In the genomic region with DNA sequence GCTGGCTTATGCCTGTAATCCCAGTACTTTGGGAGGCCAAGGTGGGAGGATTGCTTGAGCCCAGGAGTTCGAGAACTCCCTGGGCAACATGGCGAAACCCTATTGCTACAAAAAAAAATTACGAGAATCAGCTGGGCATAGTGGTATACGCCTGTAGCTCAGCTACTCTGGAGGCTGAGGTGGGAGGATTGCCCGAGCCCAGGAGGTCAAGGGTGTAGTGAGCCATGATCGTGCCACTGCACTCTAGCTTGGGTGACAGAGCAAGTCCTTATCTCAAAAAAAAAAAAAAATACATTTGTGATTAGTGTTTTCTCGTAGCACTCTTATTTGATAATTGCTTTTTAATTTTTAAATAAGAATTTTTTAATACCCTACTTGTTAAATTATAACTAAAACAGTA, we compare ENCODE assay signal across 15 cellular contexts. TPM values are rescaled to one million over a fixed set of nuclear protein-coding genes. Genes with fewer than 3 reads are reported as not detected.
DNase-seq lines count a peak whose midpoint lies in the region; ATAC-seq and TF ChIP-seq lines count a peak whose summit lies in the region.
"Had no signal": no experiment of that assay in that cellular context is flagged by ENCODE, and none has a peak within 500 bp of the region (broad histone marks: within the 10 kb centered on the region; RNA-seq: fewer than 3 reads in every experiment).

No MANE protein-coding gene starts in this region.

- TF ChIP-seq CTCF in C4-2B (conservative IDR thresholded peaks at IDR 0.05) (no peak), hepatocyte (IDR thresholded peaks at IDR 0.05; ENCODE audit: poor library complexity) (no peak), endothelial cell (IDR thresholded peaks at IDR 0.05; ENCODE audit: unreplicated experiment) (no peak)

- 90% methylated on average over 7 of the region's 7 CpGs for WGBS in hepatocyte (ENCODE audit: low lambda C conversion rate, missing lambda C conversion rate)

- H3K79me2 ChIP-seq in Karpas-422 (ENCODE audit: low read length) = peaks cover 100% of the 10 kb centered on the region
- H3K79me2 ChIP-seq in hepatocyte = peaks cover 99% of the 10 kb centered on the region

- no peak for ATAC-seq in GM19455 (IDR thresholded peaks at IDR 0.05; ENCODE audit: unreplicated experiment)

- no peaks in the 10 kb centered on the region for H3K36me3 Mint-ChIP-seq in endothelial cell (ENCODE audit: low read depth, unreplicated experiment)

- H3K4me1 Mint-ChIP-seq in endothelial cell (ENCODE audit: unreplicated experiment) = peaks cover 36% of the 10 kb centered on the region

- H3K27ac Mint-ChIP-seq in endothelial cell (ENCODE audit: unreplicated experiment) = no peak overlapping the region
- H3K27ac Mint-ChIP-seq: activated T-helper 1 cell treated with anti-CD3 and anti-CD28 coated beads, Interleukin-12 subunit alpha, Interleukin-12 subunit beta, Interleukin-2, Interleukin-4 antibody, amounts not matched to agents 30 ng/mL and 10 ng/mL and 1 ng/mL, durations not matched to agents 14 hours and 24 hours and 36 hours had no signal

- no peaks in the 10 kb centered on the region for H3K9me3 Mint-ChIP-seq in endothelial cell (ENCODE audit: unreplicated experiment)
- H3K9me3 Mint-ChIP-seq: activated T-helper 1 cell treated with anti-CD3 and anti-CD28 coated beads, Interleukin-12 subunit alpha, Interleukin-12 subunit beta, Interleukin-2, Interleukin-4 antibody, amounts not matched to agents 30 ng/mL and 10 ng/mL and 1 ng/mL, durations not matched to agents 14 hours and 24 hours and 36 hours; neural crest cell; stimulated activated naive CD8-positive, alpha-beta T cell treated with anti-CD3 and anti-CD28 coated beads, Interleukin-15, Interleukin-2, amounts not matched to agents 100 ng/mL and 50 ng/mL, for 24 hours had no signal

- H3K4me2 ChIP-seq in Karpas-422 (ENCODE audit: low read depth, low read length, poor library complexity, severe bottlenecking) = no peak overlapping the region
- no peak overlapping the region for H3K4me2 ChIP-seq in hepatocyte
- peak overlapping the region; percentile 73 for H3K4me2 ChIP-seq in skeletal muscle satellite cell (ENCODE audit: low read length)

- H3K9ac ChIP-seq in Karpas-422 (ENCODE audit: low read length) = no peak overlapping the region
- no peak overlapping the region for H3K9ac ChIP-seq in skeletal muscle satellite cell (ENCODE audit: low read depth, low read length)

- H3K9me2 ChIP-seq in Karpas-422 (replicated peaks; ENCODE audit: insufficient read depth, low read length) (no peaks in the 10 kb centered on the region), hepatocyte (replicated peaks; ENCODE audit: insufficient read depth) (no peaks in the 10 kb centered on the region)

- DNase-seq in Karpas-422 = no peak
- DNase-seq in hepatocyte (ENCODE audit: low spot score) = no peak
- no peak for DNase-seq in endothelial cell (ENCODE audit: low spot score)
- no peak for DNase-seq in NCI-H1436 treated with DMSO at 0.1 percent for 48 hours (lab: John Stamatoyannopoulos, UW)
- DNase-seq: KBM-7, mesendoderm, NCI-H524 treated with DMSO at 0.1 percent for 48 hours, SIG-M5 had no signal

- peaks cover 64% of the 10 kb centered on the region for H3K4me1 ChIP-seq in Karpas-422 (ENCODE audit: low read length)
- H3K4me1 ChIP-seq in hepatocyte (ENCODE audit: insufficient read depth) = peaks cover 41% of the 10 kb centered on the region
- H3K4me1 ChIP-seq in skeletal muscle satellite cell (ENCODE audit: control insufficient read depth, insufficient read depth, low read length) = peaks cover 42% of the 10 kb centered on the region

- H3K27ac ChIP-seq in C4-2B (peak overlapping the region; percentile 94), Karpas-422 (ENCODE audit: low read length) (0 out of 2 replicates have a peak overlapping the region, but pooled peaks have one; percentile 10), hepatocyte (peak overlapping the region; percentile 31)

- H3K9me3 ChIP-seq in Karpas-422 (ENCODE audit: low read length) = no peaks in the 10 kb centered on the region
- H3K9me3 ChIP-seq in hepatocyte (ENCODE audit: low read depth) = no peaks in the 10 kb centered on the region
- H3K9me3 ChIP-seq in skeletal muscle satellite cell (replicated peaks; ENCODE audit: low read length) = no peaks in the 10 kb centered on the region
- H3K9me3 ChIP-seq: BE2C had no signal

- H3K4me3 ChIP-seq in Karpas-422 (ENCODE audit: low read length) (no peak overlapping the region), hepatocyte (no peak overlapping the region), skeletal muscle satellite cell (ENCODE audit: low read length) (no peak overlapping the region)

- H4K20me1 ChIP-seq in Karpas-422 (ENCODE audit: insufficient read depth, low read depth, low read length) (peaks cover 36% of the 10 kb centered on the region), hepatocyte (ENCODE audit: insufficient read depth, poor library complexity, severe bottlenecking) (peaks cover 83% of the 10 kb centered on the region)

- peaks cover 2% of the 10 kb centered on the region for H3K27me3 Mint-ChIP-seq in endothelial cell (ENCODE audit: unreplicated experiment)
- H3K27me3 Mint-ChIP-seq: stimulated activated naive CD8-positive, alpha-beta T cell treated with anti-CD3 and anti-CD28 coated beads, Interleukin-15, Interleukin-2, amounts not matched to agents 100 ng/mL and 50 ng/mL, for 24 hours had no signal

- H3K27me3 ChIP-seq in Karpas-422 (ENCODE audit: low read length) = no peaks in the 10 kb centered on the region
- H3K27me3 ChIP-seq in hepatocyte = no peaks in the 10 kb centered on the region
- H3K27me3 ChIP-seq in skeletal muscle satellite cell (ENCODE audit: control insufficient read depth, insufficient read depth, low read length) = no peaks in the 10 kb centered on the region
- H3K27me3 ChIP-seq: BE2C had no signal

- peaks cover 28% of the 10 kb centered on the region; the same call in 1 of the 2 replicates for H3K36me3 ChIP-seq in Karpas-422 (ENCODE audit: insufficient read depth, low read length)
- H3K36me3 ChIP-seq in hepatocyte (replicated peaks; ENCODE audit: insufficient read depth, low read depth) = no peaks in the 10 kb centered on the region
- no peaks in the 10 kb centered on the region for H3K36me3 ChIP-seq in skeletal muscle satellite cell (ENCODE audit: insufficient read depth, low read length)

- no peak overlapping the region for H3K4me3 Mint-ChIP-seq in endothelial cell (ENCODE audit: unreplicated experiment)
- H3K4me3 Mint-ChIP-seq: activated T-helper 1 cell treated with anti-CD3 and anti-CD28 coated beads, Interleukin-12 subunit alpha, Interleukin-12 subunit beta, Interleukin-2, Interleukin-4 antibody, amounts not matched to agents 30 ng/mL and 10 ng/mL and 1 ng/mL, durations not matched to agents 14 hours and 24 hours and 36 hours; neural crest cell; stimulated activated naive CD8-positive, alpha-beta T cell treated with anti-CD3 and anti-CD28 coated beads, Interleukin-15, Interleukin-2, amounts not matched to agents 100 ng/mL and 50 ng/mL, for 24 hours had no signal

- H2AFZ ChIP-seq in Karpas-422 (ENCODE audit: low read length) (no peak overlapping the region), hepatocyte (no peak overlapping the region)

RNA-seq across cellular contexts. Expression of gene IREB2, which starts 18.4 kb away (rescaled TPM):
- 25.1 and 36.2 TPM in 2 replicates for total RNA-seq in Karpas-422 (2014; rRNA removed; shearing (Covaris generic); ENCODE audit: low replicate concordance)
- total RNA-seq in hepatocyte (46.6 and 54.0 TPM in 2 replicates), endothelial cell (ENCODE audit: unreplicated experiment) (71.3 TPM)
- polyA plus RNA-seq in hepatocyte = 20.4 and 22.7 TPM in 2 replicates
- 15.3 and 22.3 TPM in 2 replicates for total RNA-seq in skeletal muscle satellite cell (2012; rRNA removed)

RNA-seq across cellular contexts. Expression of gene HYKK, which starts 51.0 kb away (rescaled TPM):
- total RNA-seq in Karpas-422 (2014; rRNA removed; shearing (Covaris generic); ENCODE audit: low replicate concordance) = 0.47 and 1.2 TPM in 2 replicates
- total RNA-seq in hepatocyte (1.7 and 3.6 TPM in 2 replicates), endothelial cell (ENCODE audit: unreplicated experiment) (1.3 TPM)
- 1.6 and 2.8 TPM in 2 replicates for polyA plus RNA-seq in hepatocyte
- 2.3 and 3.5 TPM in 2 replicates for total RNA-seq in skeletal muscle satellite cell (2012; rRNA removed)

Comparison
In these comparisons a context has a peak if more than half of its experiments do, and no peak if none do; other contexts are left out.
1. H3K27ac ChIP-seq: peak in every context shown above with its lines; median percentile 94 in C4-2B; 31 in hepatocyte; 10 in Karpas-422.